In the genomic region with DNA sequence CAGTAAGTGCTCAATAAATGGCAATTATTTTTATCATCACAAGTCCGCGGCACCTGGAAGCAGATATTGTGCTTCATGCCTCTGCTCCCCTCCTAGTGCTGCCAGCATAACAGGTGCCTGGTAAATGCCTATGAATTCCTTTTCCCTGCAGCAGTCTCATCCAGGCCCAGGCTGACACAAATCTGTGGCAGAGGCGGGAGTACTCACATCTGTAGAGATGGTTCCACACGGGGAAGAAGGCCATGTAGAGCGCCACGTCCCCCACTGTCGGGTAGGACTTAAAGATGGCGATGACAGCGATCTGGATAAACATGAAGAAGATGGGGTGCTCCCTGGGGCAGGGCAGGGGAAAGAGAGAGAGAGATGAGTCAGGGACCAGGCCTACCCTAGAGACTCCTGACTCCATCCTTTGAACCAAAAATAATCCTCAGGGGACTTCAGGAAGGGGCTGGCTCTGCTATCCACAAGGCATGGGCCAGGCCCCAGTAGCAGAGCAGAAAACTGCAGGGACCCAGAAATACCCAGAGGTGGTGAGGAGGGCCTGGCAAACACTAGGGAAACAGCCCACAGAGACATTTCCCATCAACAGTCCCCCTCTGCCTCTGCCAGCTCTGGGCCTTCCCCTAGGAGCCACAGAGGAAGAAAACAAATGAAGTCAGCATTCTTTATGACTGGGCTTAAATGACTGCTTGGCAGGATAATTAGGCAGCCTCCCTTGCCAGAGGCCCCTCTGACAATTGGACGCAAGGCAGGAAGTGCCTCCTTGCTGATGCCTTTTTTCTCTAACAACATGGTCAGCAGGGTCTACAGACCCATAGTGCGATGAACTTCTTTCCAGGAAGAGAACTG, we compare ENCODE assay signal across 8 cellular contexts. TPM values are rescaled to one million over a fixed set of nuclear protein-coding genes. Genes with fewer than 3 reads are reported as not detected.
A peak's percentile ranks its signal among the peaks of the same experiment; 100 is the strongest.
DNase-seq lines count a peak whose midpoint lies in the region; ATAC-seq and TF ChIP-seq lines count a peak whose summit lies in the region.

No MANE protein-coding gene starts in this region.

- peak in 1 of 7 experiments; percentile 23 for DNase-seq in CD8-positive, alpha-beta T cell
- DNase-seq in cardiac fibroblast (ENCODE audit: low read depth in 2 of 2) (peak; percentile 82 to 89), vagina (ENCODE audit: extremely low spot score in 2 of 2) (peak in 1 of 2 donors; percentile 81), COR-L47 (lab: John Stamatoyannopoulos, UW) (no peak)

- no peak overlapping the region for H3K4me3 ChIP-seq in CD8-positive, alpha-beta T cell (ENCODE audit: low read depth, low read length)
- H3K4me3 ChIP-seq in cardiac fibroblast (replicated peaks in 1 of 2; ENCODE audit: low read depth in 2 of 2, low read length in 2 of 2), result no peak overlapping the region
- H3K4me3 ChIP-seq in mesodermal cell (ENCODE audit: extremely low read depth, insufficient read depth, low read length, poor library complexity, severe bottlenecking), result no peak overlapping the region
- H3K4me3 ChIP-seq in vagina, result no peak overlapping the region

- no peaks in the 10 kb centered on the region for H3K4me1 ChIP-seq in CD8-positive, alpha-beta T cell (ENCODE audit: insufficient read depth, low read length)
- H3K4me1 ChIP-seq in mesodermal cell (ENCODE audit: control insufficient read depth, insufficient read depth, low read length, poor library complexity, severe bottlenecking), result peaks cover 29% of the 10 kb centered on the region
- peaks cover 40% of the 10 kb centered on the region for H3K4me1 ChIP-seq in vagina

- peak overlapping the region; percentile 55 for H3K27ac Mint-ChIP-seq in CD8-positive, alpha-beta T cell

- peaks cover 7% of the 10 kb centered on the region for H3K36me3 ChIP-seq in CD8-positive, alpha-beta T cell (ENCODE audit: insufficient read depth, low read length)
- H3K36me3 ChIP-seq in mesodermal cell (ENCODE audit: control insufficient read depth, insufficient read depth, low read length) (peaks cover 10% of the 10 kb centered on the region), vagina (peaks cover 0 to 13% of the 10 kb centered on the region in 2 donors)

- 91 to 96% methylated on average over 9 to 11 of the region's 11 CpGs for WGBS in mesodermal cell (ENCODE audit: insufficient coverage in 2 of 2), 2 experiments

- H3K4me3 Mint-ChIP-seq in CD8-positive, alpha-beta T cell, result no peak overlapping the region

- H3K27me3 Mint-ChIP-seq in CD8-positive, alpha-beta T cell (ENCODE audit: low read depth), result no peaks in the 10 kb centered on the region

- no peaks in the 10 kb centered on the region for H3K9me3 Mint-ChIP-seq in CD8-positive, alpha-beta T cell

- H3K4me1 Mint-ChIP-seq in CD8-positive, alpha-beta T cell (ENCODE audit: low read depth), result peaks cover 13% of the 10 kb centered on the region

- peaks cover 68% of the 10 kb centered on the region for H3K36me3 Mint-ChIP-seq in CD8-positive, alpha-beta T cell

- no peaks in the 10 kb centered on the region for H3K9me3 ChIP-seq in CD8-positive, alpha-beta T cell (ENCODE audit: low read length)
- no peaks in the 10 kb centered on the region for H3K9me3 ChIP-seq in mesodermal cell (ENCODE audit: control insufficient read depth, low read length)
- no peaks in the 10 kb centered on the region for H3K9me3 ChIP-seq in vagina

- no peak overlapping the region for H3K27ac ChIP-seq in CD8-positive, alpha-beta T cell (ENCODE audit: low read depth, low read length)
- H3K27ac ChIP-seq in mesodermal cell (ENCODE audit: low read depth, low read length, severe bottlenecking), result peak overlapping the region; percentile 85
- peak overlapping the region; percentile 85 for H3K27ac ChIP-seq in vagina

- TF ChIP-seq POLR2A in vagina (IDR thresholded peaks at IDR 0.05), result no peak

- CTCF ChIA-PET in CD8-positive, alpha-beta T cell (lab: Charles Lee), result no interaction called here

- POLR2A ChIA-PET in CD8-positive, alpha-beta T cell (lab: Charles Lee), result no interaction called here

- no peak for TF ChIP-seq CTCF in CD8-positive, alpha-beta T cell (IDR thresholded peaks at IDR 0.05)
- TF ChIP-seq CTCF in cardiac fibroblast (IDR thresholded peaks at IDR 0.05; ENCODE audit: low read depth, low read length), result no peak
- no peak for TF ChIP-seq CTCF in vagina (IDR thresholded peaks at IDR 0.05)

- no peak for ATAC-seq in CD8-positive, alpha-beta T cell
- ATAC-seq in HG03432 (IDR thresholded peaks at IDR 0.05; ENCODE audit: unreplicated experiment) (peak; percentile 49), GM18502 (IDR thresholded peaks at IDR 0.05; ENCODE audit: poor library complexity, unreplicated experiment) (no peak), HG02588 (IDR thresholded peaks at IDR 0.05; ENCODE audit: unreplicated experiment) (no peak)

- no peaks in the 10 kb centered on the region for H3K27me3 ChIP-seq in CD8-positive, alpha-beta T cell (ENCODE audit: insufficient read depth, low read length)
- no peaks in the 10 kb centered on the region for H3K27me3 ChIP-seq in vagina

- intact Hi-C loops in CD8-positive, alpha-beta T cell (cut with DNase I, micrococcal nuclease), result no loop called here
- intact Hi-C loops in vagina (cut with DNase I), result no loop called here

RNA-seq across cellular contexts. Expression of a gene that starts 23.0 kb away (rescaled TPM):
- total RNA-seq in CD8-positive, alpha-beta T cell, result 10 to 100 TPM; 19.4 to 22.4 TPM
- polyA plus RNA-seq in mesodermal cell (2013, experiment 1 of 2), result 51.3 TPM
- 41.9 TPM for polyA plus RNA-seq in mesodermal cell (2013, experiment 2 of 2)
- 71.5 TPM for total RNA-seq in vagina
